In genomic region chr6:74654296-74654695, GRCh38 we compare ENCODE assay signal across 22 cellular contexts.
"Had no signal": no experiment of that assay in that cellular context is flagged by ENCODE, and none has a peak within 500 bp of the region (broad histone marks: within the 10 kb centered on the region; RNA-seq: fewer than 3 reads in every experiment).

No MANE protein-coding gene starts in this region.

- ATAC-seq: activated CD4-positive, alpha-beta T cell treated with anti-CD3 and anti-CD28 coated beads for 36 hours; left lobe of liver; natural killer cell; stimulated activated naive CD8-positive, alpha-beta T cell treated with anti-CD3 and anti-CD28 coated beads, Interleukin-15, Interleukin-2, amounts not matched to agents 100 U/mL and 50 U/mL, for 24 hours had no signal

- H3K9me3 Mint-ChIP-seq: activated B cell treated with CpG ODN at 0.5 μM for 24 hours; T-helper 1 cell treated with Interleukin-12 subunit alpha and Interleukin-12 subunit beta and Interleukin-4 antibody, amounts not matched to agents 30 μg/mL and 1 μg/mL, for 36 hours had no signal

- H3K9me3 ChIP-seq: ovary, prostate gland, thyroid gland had no signal

- DNase-seq: activated B cell treated with CpG ODN at 0.5 μM for 24 hours; activated CD4-positive, alpha-beta T cell treated with anti-CD3 and anti-CD28 coated beads for 36 hours; activated CD4-positive, alpha-beta T cell treated with anti-CD3 and anti-CD28 coated beads, Interleukin-2, amount 50 U/mL, for 48 hours; activated CD8-positive, alpha-beta memory T cell treated with anti-CD3 and anti-CD28 coated beads, Interleukin-2, amount 50 U/mL, for 48 hours; activated naive CD4-positive, alpha-beta T cell treated with Interleukin-2 at 50 U/mL for 16 hours; activated naive CD8-positive, alpha-beta T cell treated with anti-CD3 and anti-CD28 coated beads, Interleukin-2, amount 10 ng/mL, durations not matched to agents 7 days and 5 days; activated T-cell treated with anti-CD3 and anti-CD28 coated beads, Interleukin-2, amount 50 U/mL, for 48 hours; amygdala; cortex of kidney; endodermal cell; natural killer cell; ovary; stimulated activated CD4-positive, alpha-beta T cell treated with anti-CD3 and anti-CD28 coated beads, Interleukin-4, amount 100 ng/mL, for 24 hours; stimulated activated naive CD8-positive, alpha-beta T cell treated with anti-CD3 and anti-CD28 coated beads, Interleukin-15, Interleukin-2, amounts not matched to agents 100 U/mL and 50 U/mL, for 24 hours; T1000; thyroid gland had no signal

- H3K4me1 ChIP-seq: prostate gland, thyroid gland had no signal

- H3K4me3 ChIP-seq: cardiac muscle cell, lung, ovary, prostate gland, thyroid gland had no signal

- H3K4me3 Mint-ChIP-seq: activated B cell treated with CpG ODN at 0.5 μM for 24 hours; activated CD4-positive, alpha-beta T cell treated with anti-CD3 and anti-CD28 coated beads for 36 hours; activated naive CD8-positive, alpha-beta T cell treated with anti-CD3 and anti-CD28 coated beads, Interleukin-2, amount 10 ng/mL, durations not matched to agents 7 days and 5 days; endodermal cell; natural killer cell; T-helper 1 cell treated with Interleukin-12 subunit alpha and Interleukin-12 subunit beta and Interleukin-4 antibody, amounts not matched to agents 30 μg/mL and 1 μg/mL, for 36 hours had no signal

- H3K27ac Mint-ChIP-seq: activated B cell treated with CpG ODN at 0.5 μM for 24 hours; activated CD4-positive, alpha-beta T cell treated with anti-CD3 and anti-CD28 coated beads for 36 hours; activated naive CD8-positive, alpha-beta T cell treated with anti-CD3 and anti-CD28 coated beads, Interleukin-2, amount 10 ng/mL, durations not matched to agents 7 days and 5 days; endodermal cell; natural killer cell; T-helper 1 cell treated with Interleukin-12 subunit alpha and Interleukin-12 subunit beta and Interleukin-4 antibody, amounts not matched to agents 30 μg/mL and 1 μg/mL, for 36 hours had no signal

- H3K4me1 Mint-ChIP-seq: activated B cell treated with CpG ODN at 0.5 μM for 24 hours; activated CD4-positive, alpha-beta T cell treated with anti-CD3 and anti-CD28 coated beads for 36 hours; activated naive CD8-positive, alpha-beta T cell treated with anti-CD3 and anti-CD28 coated beads, Interleukin-2, amount 10 ng/mL, durations not matched to agents 7 days and 5 days; endodermal cell; natural killer cell had no signal

- H3K36me3 ChIP-seq: cardiac muscle cell, ovary, prostate gland, thyroid gland had no signal

- H3K36me3 Mint-ChIP-seq: activated naive CD8-positive, alpha-beta T cell treated with anti-CD3 and anti-CD28 coated beads, Interleukin-2, amount 10 ng/mL, durations not matched to agents 7 days and 5 days; natural killer cell had no signal

- H3K27me3 ChIP-seq: cardiac muscle cell, ovary, thyroid gland had no signal

- H3K27me3 Mint-ChIP-seq: activated B cell treated with CpG ODN at 0.5 μM for 24 hours; activated CD4-positive, alpha-beta T cell treated with anti-CD3 and anti-CD28 coated beads for 36 hours; activated naive CD8-positive, alpha-beta T cell treated with anti-CD3 and anti-CD28 coated beads, Interleukin-2, amount 10 ng/mL, durations not matched to agents 7 days and 5 days had no signal

- H3K27ac ChIP-seq: cardiac muscle cell, epithelial cell of prostate, ovary, prostate gland, thyroid gland had no signal
